In genomic region chr10:119246862-119247549, GRCh38 we compare ENCODE assay signal across 10 cellular contexts.
A peak's percentile ranks its signal among the peaks of the same experiment; 100 is the strongest.
DNase-seq lines count a peak whose midpoint lies in the region; TF ChIP-seq lines count a peak whose summit lies in the region.
"Had no signal": no experiment of that assay in that cellular context is flagged by ENCODE, and none has a peak within 500 bp of the region (broad histone marks: within the 10 kb centered on the region; RNA-seq: fewer than 3 reads in every experiment).

No MANE protein-coding gene starts in this region.

- peak; percentile 26 for TF ChIP-seq CTCF in choroid plexus epithelial cell (conservative IDR thresholded peaks at IDR 0.05; ENCODE audit: low read depth, low read length)

- H3K4me3 ChIP-seq in choroid plexus epithelial cell (ENCODE audit: low read depth, low read length): no peak overlapping the region

- peak; percentile 41 for DNase-seq in HS-5 (ENCODE audit: low read depth)
- DNase-seq in choroid plexus epithelial cell (ENCODE audit: low read depth): peak; percentile 95
- peak; percentile 48 for DNase-seq in left kidney (ENCODE audit: low read depth, low spot score)
- peak; percentile 65 for DNase-seq in stromal cell of bone marrow (ENCODE audit: low read depth)
- no peak for DNase-seq in GDM1 (lab: John Stamatoyannopoulos, UW)
- no peak for DNase-seq in activated gamma-delta T cell (lab: John Stamatoyannopoulos, UW)
- DNase-seq in LoVo (ENCODE audit: low spot score): no peak
- DNase-seq in activated gamma-delta T cell treated with Interleukin-2 at 50 U/mL for 16 hours: no peak
- DNase-seq: anterior cingulate cortex, NCI-H446 had no signal

Comparison
In these comparisons a context has a peak if more than half of its experiments do, and no peak if none do; other contexts are left out.
1. DNase-seq: peak in HS-5 (single experiment), choroid plexus epithelial cell (single experiment), left kidney (single experiment) and stromal cell of bone marrow (single experiment); none in GDM1 (single experiment), activated gamma-delta T cell (single experiment), LoVo (single experiment) and activated gamma-delta T cell treated with Interleukin-2 at 50 U/mL for 16 hours (single experiment).